In genomic region chr18:22168360-22168921, GRCh38 we compare ENCODE assay signal across 8 cellular contexts. TPM values are rescaled to one million over a fixed set of nuclear protein-coding genes. Genes with fewer than 3 reads are reported as not detected.
A peak's percentile ranks its signal among the peaks of the same experiment; 100 is the strongest.
DNase-seq lines count a peak whose midpoint lies in the region; ATAC-seq and TF ChIP-seq lines count a peak whose summit lies in the region.

No MANE protein-coding gene starts in this region.

- 1 to 2% (median 2%) methylated on average over 29 to 36 of the region's 36 CpGs for WGBS in adrenal gland, 4 donors

- TF ChIP-seq CTCF in AG04450 (IDR thresholded peaks at IDR 0.05; ENCODE audit: low read depth, low read length) (no peak; the same call in 1 of the 2 replicates), adrenal gland (IDR thresholded peaks at IDR 0.05) (peak in 4 of 6 experiments; percentile 39 to 52 (median 41)), upper lobe of right lung (IDR thresholded peaks at IDR 0.05) (no peak)

- in situ Hi-C loops in KBM-7 (cut with MboI; ENCODE audit: low pct_unique_long_range_greater_than_20kb, low sequenced_read_pairs) = no loop called here

- H3K9me3 ChIP-seq in AG04450 (ENCODE audit: control insufficient read depth, insufficient read depth, low read length) = peaks cover 20% of the 10 kb centered on the region; the same call in 1 of the 2 replicates
- no peaks in the 10 kb centered on the region for H3K9me3 ChIP-seq in adrenal gland (replicated peaks in 1 of 3)
- no peaks in the 10 kb centered on the region for H3K9me3 ChIP-seq in upper lobe of right lung

- peaks cover 5 to 9% of the 10 kb centered on the region in 2 donors for H3K4me1 ChIP-seq in adrenal gland (replicated peaks in 1 of 2)
- no peaks in the 10 kb centered on the region for H3K4me1 ChIP-seq in upper lobe of right lung

- H3K27ac ChIP-seq in AG04450 (ENCODE audit: low read depth, low read length) (no peak overlapping the region), adrenal gland (peak overlapping the region; percentile 57 to 99 (median 97)), upper lobe of right lung (peak overlapping the region; percentile 98)

- H3K27me3 ChIP-seq in AG04450 (ENCODE audit: control insufficient read depth, insufficient read depth, low read length) (peaks cover 51% of the 10 kb centered on the region), adrenal gland (no peaks in the 10 kb centered on the region), upper lobe of right lung (peaks cover 40% of the 10 kb centered on the region)

- POLR2A ChIA-PET in AG04450 (lab: Yijun Ruan, JAX) = interaction anchor here (1.2 kb wide), 1 partner anchor 394 kb away, joined by 3 read pairs; no protein-coding TSS in a partner anchor

- peak; percentile 29 for ATAC-seq in left colon
- ATAC-seq in upper lobe of right lung = peak; percentile 1
- no peak for ATAC-seq in GM18520 (IDR thresholded peaks at IDR 0.05; ENCODE audit: unreplicated experiment)
- ATAC-seq in HG02623 (IDR thresholded peaks at IDR 0.05; ENCODE audit: unreplicated experiment) = no peak

- intact Hi-C loops in adrenal gland (cut with DNase I) = loop anchor here (5.0 to 10.0 kb wide), 4 partner anchors 64 to 254 kb away; no protein-coding TSS in a partner anchor
- intact Hi-C loops in left colon (cut with DNase I, micrococcal nuclease) = loop anchor here in 1 of 2 donors (10.0 kb wide), 1 partner anchor 506 kb away; no protein-coding TSS in a partner anchor
- intact Hi-C loops in upper lobe of right lung (cut with DNase I) = no loop called here
- intact Hi-C loops in posterior vena cava (cut with DNase I) = loop anchor here (10.0 kb wide), 3 partner anchors 174 to 396 kb away; no protein-coding TSS in a partner anchor

- CTCF ChIA-PET in AG04450 (lab: Charles Lee) = no interaction called here

- H3K36me3 ChIP-seq in adrenal gland (replicated peaks in 1 of 2) = peaks cover 0 to 26% of the 10 kb centered on the region in 2 donors
- H3K36me3 ChIP-seq in upper lobe of right lung = no peaks in the 10 kb centered on the region

- 0 out of 2 replicates have a peak overlapping the region, but pooled peaks have one; percentile 29 for H3K4me3 ChIP-seq in AG04450 (ENCODE audit: low read depth, low read length)
- H3K4me3 ChIP-seq in adrenal gland = peak overlapping the region in 3 of 4 donors; percentile 19 to 97 (median 77)
- peak overlapping the region; percentile 86 for H3K4me3 ChIP-seq in upper lobe of right lung

- no peak for DNase-seq in AG04450 (ENCODE audit: low read depth, low spot score)
- DNase-seq in KBM-7 = peak; percentile 18
- DNase-seq in adrenal gland = peak; percentile 65 to 82 (median 77)
- peak in 1 of 2 donors; percentile 63 for DNase-seq in left colon
- DNase-seq in upper lobe of right lung = no peak
- DNase-seq in posterior vena cava (ENCODE audit: low spot score) = no peak

- peak in 1 of 2 donors; percentile 72 for TF ChIP-seq POLR2A in adrenal gland (IDR thresholded peaks at IDR 0.05)

RNA-seq across cellular contexts. Expression of gene GATA6, which starts 0.9 kb away (rescaled TPM):
- 1.3 and 1.5 TPM in 2 replicates for polyA plus RNA-seq in AG04450 (2011; rRNA removed)
- 0.60 and 1.2 TPM in 2 replicates for polyA minus RNA-seq in AG04450 (2011; rRNA and poly(A)+ RNA removed)
- total RNA-seq in adrenal gland = 100 to 1,000 TPM; 118 to 222 (median 141) TPM
- 10 to 100 TPM; 31.3 to 55.7 (median 48.2) TPM for polyA plus RNA-seq in adrenal gland
- 10 to 100 TPM; 46.1 to 57.8 TPM for total RNA-seq in left colon
- total RNA-seq in upper lobe of right lung = 32.2 TPM
- 10 to 100 TPM; 32.7 to 38.4 TPM for total RNA-seq in posterior vena cava

Comparison
In these comparisons a context has a peak if more than half of its experiments do, and no peak if none do; other contexts are left out.
1. DNase-seq: peak in KBM-7 (single experiment) and adrenal gland (7 of 7); none in AG04450 (single experiment), upper lobe of right lung (single experiment) and posterior vena cava (single experiment).
2. H3K4me3 ChIP-seq: peak in every context shown above with its lines; median percentile 86 in upper lobe of right lung; 77 in adrenal gland; 29 in AG04450.
3. CTCF ChIP-seq: peak in adrenal gland (4 of 6); none in AG04450 (single experiment) and upper lobe of right lung (single experiment).
4. ATAC-seq: peak in left colon (single experiment) and upper lobe of right lung (single experiment); none in GM18520 (single experiment) and HG02623 (single experiment).